In the genomic region with DNA sequence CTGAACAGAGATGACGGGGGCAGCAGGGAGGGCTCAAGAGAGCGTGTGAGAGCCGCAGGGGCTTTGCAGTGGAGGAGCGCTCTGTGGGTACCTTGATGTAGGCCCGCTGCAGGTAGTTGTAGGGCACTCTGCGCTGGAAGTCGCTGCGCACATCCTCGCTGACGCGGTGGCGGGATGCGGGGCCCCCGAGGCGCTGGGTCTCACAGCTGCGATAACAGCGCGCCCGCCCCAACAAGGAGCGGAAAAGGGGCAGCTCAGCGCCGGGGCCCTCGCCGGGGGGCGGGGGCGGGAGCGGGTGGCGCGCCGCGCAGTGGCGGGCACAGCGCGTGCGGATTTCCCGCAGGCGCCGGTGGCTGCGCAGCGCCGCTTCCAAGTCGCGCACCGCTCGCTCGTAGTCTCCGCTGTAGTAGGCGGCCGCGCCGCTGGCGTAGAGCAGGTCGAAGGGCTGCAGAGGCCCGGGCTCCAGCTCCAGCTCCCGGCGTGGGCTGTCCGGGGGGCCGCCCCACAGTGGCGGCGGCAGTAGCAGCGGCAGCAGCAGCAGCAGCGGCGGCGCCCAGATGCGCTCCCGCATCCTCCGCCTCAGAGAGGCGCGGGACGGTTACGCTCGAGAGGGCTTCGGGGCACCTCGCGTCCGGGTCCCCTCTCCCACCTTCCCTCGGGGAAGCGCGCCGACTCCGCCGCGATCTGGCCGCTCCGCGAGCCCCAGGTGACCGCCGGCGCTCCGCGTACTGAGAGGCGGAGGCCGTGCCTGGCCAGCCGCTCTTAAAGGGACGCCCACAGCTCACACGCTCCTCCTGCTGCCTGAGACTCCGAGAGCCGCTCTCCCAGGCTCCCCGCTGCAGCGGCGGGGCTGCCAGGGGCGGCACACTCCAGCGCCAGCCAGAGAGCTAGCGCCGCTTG, we compare ENCODE assay signal across 8 cellular contexts. TPM values are rescaled to one million over a fixed set of nuclear protein-coding genes. Genes with fewer than 3 reads are reported as not detected.
A peak's percentile ranks its signal among the peaks of the same experiment; 100 is the strongest.
DNase-seq lines count a peak whose midpoint lies in the region; ATAC-seq and TF ChIP-seq lines count a peak whose summit lies in the region.

A gene with protein sequence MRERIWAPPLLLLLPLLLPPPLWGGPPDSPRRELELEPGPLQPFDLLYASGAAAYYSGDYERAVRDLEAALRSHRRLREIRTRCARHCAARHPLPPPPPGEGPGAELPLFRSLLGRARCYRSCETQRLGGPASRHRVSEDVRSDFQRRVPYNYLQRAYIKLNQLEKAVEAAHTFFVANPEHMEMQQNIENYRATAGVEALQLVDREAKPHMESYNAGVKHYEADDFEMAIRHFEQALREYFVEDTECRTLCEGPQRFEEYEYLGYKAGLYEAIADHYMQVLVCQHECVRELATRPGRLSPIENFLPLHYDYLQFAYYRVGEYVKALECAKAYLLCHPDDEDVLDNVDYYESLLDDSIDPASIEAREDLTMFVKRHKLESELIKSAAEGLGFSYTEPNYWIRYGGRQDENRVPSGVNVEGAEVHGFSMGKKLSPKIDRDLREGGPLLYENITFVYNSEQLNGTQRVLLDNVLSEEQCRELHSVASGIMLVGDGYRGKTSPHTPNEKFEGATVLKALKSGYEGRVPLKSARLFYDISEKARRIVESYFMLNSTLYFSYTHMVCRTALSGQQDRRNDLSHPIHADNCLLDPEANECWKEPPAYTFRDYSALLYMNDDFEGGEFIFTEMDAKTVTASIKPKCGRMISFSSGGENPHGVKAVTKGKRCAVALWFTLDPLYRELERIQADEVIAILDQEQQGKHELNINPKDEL (minus strand): TSS at position 737 of the 900 bp plus-strand sequence. CDS start 166 bp downstream, at position 571.

- no peaks in the 10 kb centered on the region for H3K9me3 ChIP-seq in HUES48 (ENCODE audit: control insufficient read depth, insufficient read depth, low read length)
- no peaks in the 10 kb centered on the region for H3K9me3 ChIP-seq in Peyer's patch
- H3K9me3 ChIP-seq in iPS-15b (ENCODE audit: control insufficient read depth, insufficient read depth, low read length): no peaks in the 10 kb centered on the region

- H3K4me1 ChIP-seq in HUES48 (ENCODE audit: control insufficient read depth, insufficient read depth, low read length) (peaks cover 32% of the 10 kb centered on the region), Peyer's patch (peaks cover 0 to 9% (median 0%) of the 10 kb centered on the region in 4 donors), iPS-15b (ENCODE audit: control insufficient read depth, insufficient read depth, low read length) (peaks cover 22% of the 10 kb centered on the region)

- peak in 4 of 6 experiments; percentile 20 to 46 (median 38) for TF ChIP-seq CTCF in Peyer's patch (IDR thresholded peaks at IDR 0.05)
- TF ChIP-seq CTCF in cardiac fibroblast (IDR thresholded peaks at IDR 0.05; ENCODE audit: low read depth, low read length): peak; percentile 34
- peak; percentile 57 for TF ChIP-seq CTCF in retinal pigment epithelial cell (conservative IDR thresholded peaks at IDR 0.05; ENCODE audit: low read depth, low read length)

- H3K27me3 ChIP-seq in HUES48 (ENCODE audit: control insufficient read depth, insufficient read depth, low read length) (peaks cover 16% of the 10 kb centered on the region), Peyer's patch (no peaks in the 10 kb centered on the region), iPS-15b (ENCODE audit: control insufficient read depth, insufficient read depth, low read length) (peaks cover 9% of the 10 kb centered on the region)

- H3K36me3 ChIP-seq in HUES48 (ENCODE audit: control insufficient read depth, insufficient read depth, low read length): no peaks in the 10 kb centered on the region
- H3K36me3 ChIP-seq in Peyer's patch: no peaks in the 10 kb centered on the region
- no peaks in the 10 kb centered on the region for H3K36me3 ChIP-seq in iPS-15b (ENCODE audit: control insufficient read depth, insufficient read depth, low read length)

- H3K27ac ChIP-seq in HUES48 (ENCODE audit: low read depth, low read length) (peak within 1 kb of the TSS; percentile 67), Peyer's patch (peak within 1 kb of the TSS in 3 of 4 donors; percentile 52 to 84 (median 59))

- H3K9ac ChIP-seq in HUES48 (ENCODE audit: low read depth, low read length) (peak within 1 kb of the TSS; percentile 73), iPS-15b (ENCODE audit: low read depth, low read length) (peak within 1 kb of the TSS; percentile 73)

- TF ChIP-seq POLR2A in Peyer's patch (IDR thresholded peaks at IDR 0.05): no peak

- DNase-seq in DMS 273 (lab: John Stamatoyannopoulos, UW; ENCODE audit: unreplicated experiment): peak; percentile 92
- peak in 2 of 3 donors; percentile 73 to 76 for DNase-seq in Peyer's patch
- DNase-seq in cardiac fibroblast (ENCODE audit: low read depth in 2 of 2): peak; percentile 91 to 95
- DNase-seq in retinal pigment epithelial cell (ENCODE audit: low read depth): peak; percentile 79
- DNase-seq in cerebellar nuclear complex (lab: John Stamatoyannopoulos, UW): no peak

- ATAC-seq in GM21360 (IDR thresholded peaks at IDR 0.05; ENCODE audit: unreplicated experiment): peak; percentile 92

- H3K4me3 ChIP-seq in HUES48 (ENCODE audit: low read depth, low read length) (peak within 1 kb of the TSS; percentile 84), Peyer's patch (peak within 1 kb of the TSS; percentile 34 to 80 (median 53)), cardiac fibroblast (replicated peaks in 1 of 2; ENCODE audit: low read depth in 2 of 2, low read length in 2 of 2) (peak within 1 kb of the TSS; percentile 56 to 79), iPS-15b (ENCODE audit: low read depth, low read length) (peak within 1 kb of the TSS; percentile 82), retinal pigment epithelial cell (ENCODE audit: low read length) (peak within 1 kb of the TSS; percentile 70)

RNA-seq across cellular contexts. Expression of the gene that starts here (rescaled TPM):
- total RNA-seq in Peyer's patch: 10 to 100 TPM in 1 of 4 donors, 1 to 10 TPM in 2, under 1 TPM in 1; 0.70 to 23.1 (median 7.5) TPM

Comparison
In these comparisons a context has a peak if more than half of its experiments do, and no peak if none do; other contexts are left out.
1. DNase-seq: peak in DMS 273 (single experiment), Peyer's patch (2 of 3), cardiac fibroblast (2 of 2) and retinal pigment epithelial cell (single experiment); none in cerebellar nuclear complex (0 of 2).
2. Peak in every context shown above with its lines, with median percentiles within 50 percentile points of each other: H3K4me3 ChIP-seq and CTCF ChIP-seq.